24 cellular contexts compared by ENCODE assay signal in genomic region chr2:109513230-109513629, GRCh38.
DNase-seq lines count a peak whose midpoint lies in the region; ATAC-seq, FAIRE-seq and TF ChIP-seq lines count a peak whose summit lies in the region.
"Had no signal": no experiment of that assay in that cellular context is flagged by ENCODE, and none has a peak within 500 bp of the region (broad histone marks: within the 10 kb centered on the region; RNA-seq: fewer than 3 reads in every experiment).

No MANE protein-coding gene starts in this region.

- H2AFZ ChIP-seq in neuronal stem cell (ENCODE audit: low read length), result no peak overlapping the region

- H2BK5ac ChIP-seq in neuronal stem cell (ENCODE audit: low read length), result no peak overlapping the region

- H3K23ac ChIP-seq in neuronal stem cell (ENCODE audit: low read depth, low read length, poor library complexity), result peak overlapping the region; percentile 1

- DNase-seq in HTR-8/SVneo (ENCODE audit: insufficient read length, low spot score) (no peak), neuronal stem cell (ENCODE audit: low spot score) (no peak), GM10266 (ENCODE audit: extremely low spot score) (no peak), hippocampal formation (lab: John Stamatoyannopoulos, UW) (no peak), SHP77 treated with DMSO at 0.1 percent for 48 hours (lab: John Stamatoyannopoulos, UW) (no peak)
- DNase-seq: activated CD4-positive, alpha-beta T cell treated with anti-CD3 and anti-CD28 coated beads, Interleukin-2, amount 10 ng/mL, durations not matched to agents 24 days and 14 days; activated CD8-positive, alpha-beta memory T cell treated with anti-CD3 and anti-CD28 coated beads for 24 hours; activated naive CD4-positive, alpha-beta T cell treated with anti-CD3 and anti-CD28 coated beads, Interleukin-2, amount 50 U/mL, for 16 hours; activated T-cell treated with anti-CD3 and anti-CD28 coated beads for 4 hours; COR-L47; effector memory CD4-positive, alpha-beta T cell; HCEC 1CT; kidney; NCI-H1048; NCI-H446 treated with DMSO at 0.1 percent for 48 hours; NCI-H774; nucleus accumbens; SJCRH30; stimulated activated naive B cell treated with anti-CD40 and anti-IgM and Interleukin-4, amounts not matched to agents 10 μg/mL and 1 μg/mL and 100 μg/mL, for 72 hours had no signal

- no peak overlapping the region for H4K8ac ChIP-seq in neuronal stem cell (ENCODE audit: low read depth, low read length)

- H2BK12ac ChIP-seq in neuronal stem cell (ENCODE audit: low read length), result no peak overlapping the region

- H3K4me3 ChIP-seq in neuronal stem cell (ENCODE audit: low read length in 2 of 2), result peak overlapping the region in 1 of 2 donors; percentile 64
- H3K4me3 ChIP-seq: coronary artery, SJCRH30, skin epidermis, suprapubic skin had no signal

- H2BK15ac ChIP-seq in neuronal stem cell (ENCODE audit: low read length), result no peak overlapping the region

- WGBS in neuronal stem cell (ENCODE audit: extremely low coverage in 2 of 2, insufficient read length in 2 of 2, insufficient replicate concordance in 1 of 2), 2 donors, result no CpG with 5 or more reads among the region's 5 CpGs

- H2AK5ac ChIP-seq in neuronal stem cell (ENCODE audit: low read depth, low read length), result no peak overlapping the region

- peak; percentile 99 for FAIRE-seq in HTR-8/SVneo (lab: Jason Lieb, UNC)
- FAIRE-seq: kidney had no signal

- H3K4me2 ChIP-seq in neuronal stem cell (ENCODE audit: insufficient read depth, low read length, poor library complexity, severe bottlenecking), result no peak overlapping the region

- H3K9ac ChIP-seq in neuronal stem cell (ENCODE audit: low read depth, low read length, poor library complexity), result peak overlapping the region; percentile 13

- H3K4me1 ChIP-seq in neuronal stem cell (ENCODE audit: control insufficient read depth in 2 of 2, insufficient read depth in 1 of 2, low read depth in 1 of 2, low read length in 2 of 2), result no peaks in the 10 kb centered on the region
- H3K4me1 ChIP-seq: SJCRH30 had no signal

- peaks cover 0 to 29% (median 0%) of the 10 kb centered on the region in 3 experiments for H3K27me3 ChIP-seq in neuronal stem cell (ENCODE audit: control insufficient read depth in 3 of 3, insufficient read depth in 3 of 3, low read depth in 1 of 3, low read length in 3 of 3)
- H3K27me3 ChIP-seq: SJCRH30, suprapubic skin had no signal

- H2BK120ac ChIP-seq in neuronal stem cell (ENCODE audit: low read depth, low read length), result no peak overlapping the region

- H3K18ac ChIP-seq in neuronal stem cell (ENCODE audit: low read length), result peak overlapping the region; percentile 3

- H3K36me3 ChIP-seq in neuronal stem cell (replicated peaks in 1 of 2; ENCODE audit: control insufficient read depth in 2 of 2, insufficient read depth in 2 of 2, low read length in 2 of 2), result no peaks in the 10 kb centered on the region
- H3K36me3 ChIP-seq: SJCRH30, suprapubic skin had no signal

- H3K14ac ChIP-seq in neuronal stem cell (ENCODE audit: low read length), result no peak overlapping the region

- H3K4ac ChIP-seq in neuronal stem cell (ENCODE audit: low read length), result no peak overlapping the region

- H3K9me3 ChIP-seq in neuronal stem cell (replicated peaks in 1 of 2; ENCODE audit: control insufficient read depth in 2 of 2, insufficient read depth in 1 of 2, low read depth in 1 of 2, low read length in 2 of 2), result peaks cover 2 to 5% of the 10 kb centered on the region in 2 donors
- H3K9me3 ChIP-seq: SJCRH30, suprapubic skin had no signal

- no peak for ATAC-seq in SK-N-SH treated with all-trans-retinoic acid at 6 μM for 48 hours

- no peak overlapping the region for H4K91ac ChIP-seq in neuronal stem cell (ENCODE audit: low read depth, low read length, poor library complexity)

- H3K27ac ChIP-seq in cingulate gyrus (ENCODE audit: low read depth, low read length), result peak overlapping the region; percentile 44
- no peak overlapping the region for H3K27ac ChIP-seq in neuronal stem cell (replicated peaks; ENCODE audit: low read length)
- H3K27ac ChIP-seq: SJCRH30 had no signal

- H3K79me1 ChIP-seq in neuronal stem cell (ENCODE audit: low read depth, low read length), result peaks cover 4% of the 10 kb centered on the region

- no peak for TF ChIP-seq CTCF in GM10266 (IDR thresholded peaks at IDR 0.05; ENCODE audit: control insufficient read depth, insufficient read depth, low read depth, missing control alignments)

TF ChIP-seq in SK-N-SH treated with all-trans-retinoic acid at 6 μM for 48 hours, 23 proteins besides CTCF, POLR2A, EP300 and RAD21:
- TF ChIP-seq CREB5 (CRISPR knock-in tag; IDR thresholded peaks at IDR 0.05; ENCODE audit: low read depth) (no peak), TOX (CRISPR knock-in tag; IDR thresholded peaks at IDR 0.05; ENCODE audit: borderline replicate concordance) (no peak), ZFP30 (CRISPR knock-in tag; IDR thresholded peaks at IDR 0.05) (no peak), PATZ1 (CRISPR knock-in tag; IDR thresholded peaks at IDR 0.05; ENCODE audit: borderline replicate concordance) (no peak), SNAI2 (CRISPR knock-in tag; IDR thresholded peaks at IDR 0.05) (no peak), ZNF565 (CRISPR knock-in tag; conservative IDR thresholded peaks at IDR 0.05; ENCODE audit: low read depth) (no peak), ESRRG (CRISPR knock-in tag; IDR thresholded peaks at IDR 0.05) (no peak), ISL1 (CRISPR knock-in tag; IDR thresholded peaks at IDR 0.05) (no peak), ZNF8 (CRISPR knock-in tag; IDR thresholded peaks at IDR 0.05) (no peak), TCF4 (CRISPR knock-in tag; IDR thresholded peaks at IDR 0.05; ENCODE audit: borderline replicate concordance) (no peak), POU6F1 (CRISPR knock-in tag; IDR thresholded peaks at IDR 0.05; ENCODE audit: borderline replicate concordance, low read depth) (no peak), OSR1 (CRISPR knock-in tag; IDR thresholded peaks at IDR 0.05) (no peak), BACH2 (CRISPR knock-in tag; IDR thresholded peaks at IDR 0.05; ENCODE audit: borderline replicate concordance) (no peak), ZFP3 (CRISPR knock-in tag; IDR thresholded peaks at IDR 0.05) (no peak)
